In the genomic region with DNA sequence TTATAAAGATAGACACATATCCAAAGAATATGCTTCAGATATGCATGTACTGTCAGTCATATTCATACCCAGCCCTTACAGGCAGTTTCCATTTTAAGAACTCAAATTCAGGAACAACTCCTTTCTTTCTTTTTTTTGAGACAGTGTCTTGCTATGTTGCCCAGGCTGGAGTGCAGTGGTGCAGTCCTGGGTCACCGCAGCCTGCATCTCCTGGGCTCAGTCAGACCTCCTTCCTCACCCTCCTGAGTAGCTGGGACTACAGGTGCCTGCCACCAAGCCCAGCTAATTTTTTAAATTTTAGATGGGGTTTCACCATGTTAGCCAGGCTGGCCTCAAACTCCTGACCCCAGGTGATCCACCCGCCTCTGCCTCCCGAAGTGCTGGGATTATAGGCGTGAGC, we compare ENCODE assay signal across 27 cellular contexts.
"Had no signal": no experiment of that assay in that cellular context is flagged by ENCODE, and none has a peak within 500 bp of the region (broad histone marks: within the 10 kb centered on the region; RNA-seq: fewer than 3 reads in every experiment).

No MANE protein-coding gene starts in this region.

- H3K27me3 Mint-ChIP-seq: activated B cell treated with CpG ODN at 0.5 μM for 24 hours; activated CD4-positive, alpha-beta memory T cell treated with anti-CD3 and anti-CD28 coated beads for 36 hours; activated CD8-positive, alpha-beta memory T cell treated with anti-CD3 and anti-CD28 coated beads, Interleukin-2, amount 10 ng/mL, durations not matched to agents 7 days and 5 days; activated naive CD4-positive, alpha-beta T cell treated with anti-CD3 and anti-CD28 coated beads, Interleukin-2, amount 50 U/mL, for 24 hours; activated naive CD8-positive, alpha-beta T cell treated with anti-CD3 and anti-CD28 coated beads for 36 hours; activated naive CD8-positive, alpha-beta T cell treated with anti-CD3 and anti-CD28 coated beads, Interleukin-2, amount 50 U/mL, for 24 hours had no signal

- H3K4me3 ChIP-seq: adrenal gland, body of pancreas, colonic mucosa, esophagus squamous epithelium, gastroesophageal sphincter had no signal

- H3K9me3 Mint-ChIP-seq: activated B cell treated with CpG ODN at 0.5 μM for 24 hours; activated CD4-positive, alpha-beta memory T cell treated with anti-CD3 and anti-CD28 coated beads for 36 hours; activated naive CD4-positive, alpha-beta T cell treated with anti-CD3 and anti-CD28 coated beads for 36 hours; activated naive CD4-positive, alpha-beta T cell treated with anti-CD3 and anti-CD28 coated beads, Interleukin-2, amount 50 U/mL, for 24 hours; activated naive CD8-positive, alpha-beta T cell treated with anti-CD3 and anti-CD28 coated beads for 36 hours; activated naive CD8-positive, alpha-beta T cell treated with anti-CD3 and anti-CD28 coated beads, Interleukin-2, amount 50 U/mL, for 24 hours; activated T-helper 1 cell treated with anti-CD3 and anti-CD28 coated beads, Interleukin-12 subunit alpha, Interleukin-12 subunit beta, Interleukin-2, Interleukin-4 antibody, amounts not matched to agents 30 ng/mL and 10 ng/mL and 1 ng/mL, durations not matched to agents 14 hours and 24 hours and 36 hours; activated T-helper 2 cell treated with anti-CD3 and anti-CD28 coated beads, Interferon-gamma antibody, Interleukin-2, Interleukin-4, amounts not matched to agents 10 μg/mL and 5 μg/mL and 100 μg/mL, durations not matched to agents 14 hours and 24 hours and 36 hours had no signal

- H3K27ac Mint-ChIP-seq: activated CD4-positive, alpha-beta memory T cell treated with anti-CD3 and anti-CD28 coated beads for 36 hours; activated CD8-positive, alpha-beta memory T cell treated with anti-CD3 and anti-CD28 coated beads, Interleukin-2, amount 10 ng/mL, durations not matched to agents 7 days and 5 days; activated CD8-positive, alpha-beta T cell treated with anti-CD3 and anti-CD28 coated beads, Interleukin-2, amount 10 ng/mL, durations not matched to agents 7 days and 5 days; activated naive CD4-positive, alpha-beta T cell treated with anti-CD3 and anti-CD28 coated beads for 36 hours; activated naive CD4-positive, alpha-beta T cell treated with anti-CD3 and anti-CD28 coated beads, Interleukin-2, amount 50 U/mL, for 24 hours; activated naive CD8-positive, alpha-beta T cell treated with anti-CD3 and anti-CD28 coated beads for 36 hours; activated naive CD8-positive, alpha-beta T cell treated with anti-CD3 and anti-CD28 coated beads, Interleukin-2, amount 50 U/mL, for 24 hours; activated T-helper 1 cell treated with anti-CD3 and anti-CD28 coated beads, Interleukin-12 subunit alpha, Interleukin-12 subunit beta, Interleukin-2, Interleukin-4 antibody, amounts not matched to agents 30 ng/mL and 10 ng/mL and 1 ng/mL, durations not matched to agents 14 hours and 24 hours and 36 hours; activated T-helper 2 cell treated with anti-CD3 and anti-CD28 coated beads, Interferon-gamma antibody, Interleukin-2, Interleukin-4, amounts not matched to agents 10 μg/mL and 5 μg/mL and 100 μg/mL, durations not matched to agents 14 hours and 24 hours and 36 hours had no signal

- ATAC-seq: activated CD4-positive, CD25-positive, alpha-beta regulatory T cell treated with anti-CD3 and anti-CD28 coated beads, Interleukin-2, amount 50 U/mL, for 24 hours; activated CD8-positive, alpha-beta memory T cell treated with anti-CD3 and anti-CD28 coated beads, Interleukin-2, amount 10 ng/mL, durations not matched to agents 7 days and 5 days; activated CD8-positive, alpha-beta T cell treated with anti-CD3 and anti-CD28 coated beads, Interleukin-2, amount 10 ng/mL, durations not matched to agents 7 days and 5 days; activated naive CD8-positive, alpha-beta T cell treated with anti-CD3 and anti-CD28 coated beads, Interleukin-2, amount 50 U/mL, for 24 hours; body of pancreas; gastroesophageal sphincter had no signal

- H3K27me3 ChIP-seq: adrenal gland, body of pancreas, colonic mucosa, esophagus squamous epithelium, gastroesophageal sphincter had no signal

- DNase-seq: activated B cell treated with CpG ODN at 0.5 μM for 24 hours; activated CD4-positive, alpha-beta T cell treated with anti-CD3 and anti-CD28 coated beads for 48 hours; activated CD8-positive, alpha-beta memory T cell treated with anti-CD3 and anti-CD28 coated beads, Interleukin-2, amount 10 ng/mL, durations not matched to agents 7 days and 5 days; activated CD8-positive, alpha-beta memory T cell treated with anti-CD3 and anti-CD28 coated beads, Interleukin-2, amount 50 U/mL, for 4 hours; activated CD8-positive, alpha-beta T cell treated with anti-CD3 and anti-CD28 coated beads, Interleukin-2, amount 10 ng/mL, durations not matched to agents 7 days and 5 days; activated effector memory CD4-positive, alpha-beta T cell treated with anti-CD3 and anti-CD28 coated beads, Interleukin-2, amount 50 U/mL, for 16 hours; activated naive CD8-positive, alpha-beta T cell treated with anti-CD3 and anti-CD28 coated beads for 36 hours; activated naive CD8-positive, alpha-beta T cell treated with anti-CD3 and anti-CD28 coated beads, Interleukin-2, amount 50 U/mL, for 24 hours; activated T-cell treated with anti-CD3 and anti-CD28 coated beads, Interleukin-2, amount 50 U/mL, for 1 hour; activated T-cell treated with anti-CD3 and anti-CD28 coated beads, Interleukin-2, amount 50 U/mL, for 48 hours; adrenal gland; amygdala; aorta; body of pancreas; caudate nucleus; colonic mucosa; effector CD8-positive, alpha-beta T cell; esophagus squamous epithelium; foreskin melanocyte; T-helper 2 cell had no signal

- H3K4me3 Mint-ChIP-seq: activated B cell treated with CpG ODN at 0.5 μM for 24 hours; activated CD4-positive, alpha-beta memory T cell treated with anti-CD3 and anti-CD28 coated beads for 36 hours; activated CD8-positive, alpha-beta memory T cell treated with anti-CD3 and anti-CD28 coated beads, Interleukin-2, amount 10 ng/mL, durations not matched to agents 7 days and 5 days; activated CD8-positive, alpha-beta T cell treated with anti-CD3 and anti-CD28 coated beads, Interleukin-2, amount 10 ng/mL, durations not matched to agents 7 days and 5 days; activated naive CD4-positive, alpha-beta T cell treated with anti-CD3 and anti-CD28 coated beads for 36 hours; activated naive CD4-positive, alpha-beta T cell treated with anti-CD3 and anti-CD28 coated beads, Interleukin-2, amount 50 U/mL, for 24 hours; activated naive CD8-positive, alpha-beta T cell treated with anti-CD3 and anti-CD28 coated beads for 36 hours; activated naive CD8-positive, alpha-beta T cell treated with anti-CD3 and anti-CD28 coated beads, Interleukin-2, amount 50 U/mL, for 24 hours; activated T-helper 1 cell treated with anti-CD3 and anti-CD28 coated beads, Interleukin-12 subunit alpha, Interleukin-12 subunit beta, Interleukin-2, Interleukin-4 antibody, amounts not matched to agents 30 ng/mL and 10 ng/mL and 1 ng/mL, durations not matched to agents 14 hours and 24 hours and 36 hours had no signal

- H3K36me3 ChIP-seq: adrenal gland, esophagus squamous epithelium, gastroesophageal sphincter had no signal
